20 cellular contexts compared by ENCODE assay signal in genomic region chr12:12681061-12681765, GRCh38. TPM values are rescaled to one million over a fixed set of nuclear protein-coding genes. Genes with fewer than 3 reads are reported as not detected.
"Had no signal": no experiment of that assay in that cellular context is flagged by ENCODE, and none has a peak within 500 bp of the region (broad histone marks: within the 10 kb centered on the region; RNA-seq: fewer than 3 reads in every experiment).

No MANE protein-coding gene starts in this region.

- H3K4me1 ChIP-seq: pancreas had no signal

- H3K27ac ChIP-seq: epithelial cell of prostate, hepatocyte, neutrophil, pancreas, stomach had no signal

- H3K4me3 ChIP-seq: hepatocyte, mucosa of descending colon, pancreas, smooth muscle cell, stomach had no signal

- H3K27me3 ChIP-seq: hepatocyte, neutrophil, pancreas had no signal

- H3K9me3 ChIP-seq: mucosa of descending colon, neutrophil, pancreas, stomach had no signal

- H3K9me3 Mint-ChIP-seq: activated naive CD4-positive, alpha-beta T cell treated with anti-CD3 and anti-CD28 coated beads for 36 hours; activated T-cell treated with anti-CD3 and anti-CD28 coated beads, Interleukin-2, amount 50 U/mL, for 4 hours; endodermal cell; T-helper 1 cell treated with Interleukin-12 subunit alpha and Interleukin-12 subunit beta and Interleukin-4 antibody, amounts not matched to agents 30 μg/mL and 1 μg/mL, for 36 hours; type B pancreatic cell had no signal

- H3K27ac Mint-ChIP-seq: activated naive CD4-positive, alpha-beta T cell treated with anti-CD3 and anti-CD28 coated beads for 36 hours; endodermal cell; T-helper 1 cell treated with Interleukin-12 subunit alpha and Interleukin-12 subunit beta and Interleukin-4 antibody, amounts not matched to agents 30 μg/mL and 1 μg/mL, for 36 hours; type B pancreatic cell had no signal

- DNase-seq: activated CD4-positive, alpha-beta T cell treated with anti-CD3 and anti-CD28 coated beads, Interleukin-2, amount 50 U/mL, for 1 hour; activated CD8-positive, alpha-beta memory T cell treated with anti-CD3 and anti-CD28 coated beads, Interleukin-2, amount 50 U/mL, for 4 hours; activated naive CD4-positive, alpha-beta T cell treated with anti-CD3 and anti-CD28 coated beads for 36 hours; activated T-cell treated with anti-CD3 and anti-CD28 coated beads, Interleukin-2, amount 50 U/mL, for 4 hours; endodermal cell; foreskin fibroblast; left cardiac atrium; mesenchymal stem cell; mucosa of descending colon; naive B cell; pancreas; stimulated activated CD4-positive, alpha-beta T cell treated with anti-CD3 and anti-CD28 coated beads, Interleukin-4, amount 100 ng/mL, for 1 hour; stomach had no signal

- H3K36me3 Mint-ChIP-seq: naive B cell, type B pancreatic cell had no signal

- H3K4me3 Mint-ChIP-seq: activated naive CD4-positive, alpha-beta T cell treated with anti-CD3 and anti-CD28 coated beads for 36 hours; activated T-cell treated with anti-CD3 and anti-CD28 coated beads, Interleukin-2, amount 50 U/mL, for 4 hours; endodermal cell; naive B cell; T-helper 1 cell treated with Interleukin-12 subunit alpha and Interleukin-12 subunit beta and Interleukin-4 antibody, amounts not matched to agents 30 μg/mL and 1 μg/mL, for 36 hours; type B pancreatic cell had no signal

- H3K36me3 ChIP-seq: neutrophil, pancreas, stomach had no signal

- H3K4me1 Mint-ChIP-seq: naive B cell had no signal

- ATAC-seq: activated T-cell treated with anti-CD3 and anti-CD28 coated beads, Interleukin-2, amount 50 U/mL, for 4 hours; left cardiac atrium; mucosa of descending colon; pancreas; sciatic nerve had no signal

RNA-seq across cellular contexts. Expression of gene GPR19, which starts 14.8 kb away (rescaled TPM):
- total RNA-seq: left cardiac atrium had no signal
